Comparison of ENCODE assay signal across 17 cellular contexts in the genomic region with DNA sequence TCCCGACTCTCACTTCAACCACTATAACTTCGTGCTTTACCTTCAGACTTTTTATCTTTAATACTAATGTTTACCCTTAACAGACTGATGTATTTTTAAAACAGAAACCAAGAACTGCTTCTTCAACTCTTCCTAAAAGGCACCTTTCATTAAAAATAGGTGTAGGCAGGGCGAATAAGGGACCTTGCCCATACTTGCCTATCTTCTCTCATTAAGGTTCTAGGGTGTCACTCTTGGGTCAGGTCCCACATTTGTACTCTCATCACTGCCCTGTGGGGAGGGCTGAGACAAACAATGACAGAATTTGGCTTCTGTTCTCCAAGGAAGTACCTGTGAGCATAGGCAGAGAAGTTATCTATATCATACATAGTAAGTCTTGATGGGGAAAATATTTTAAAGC.
"Had no signal": no experiment of that assay in that cellular context is flagged by ENCODE, and none has a peak within 500 bp of the region (broad histone marks: within the 10 kb centered on the region; RNA-seq: fewer than 3 reads in every experiment).

No MANE protein-coding gene starts in this region.

- H3K36me3 ChIP-seq: spleen, transverse colon had no signal

- ATAC-seq: activated naive CD4-positive, alpha-beta T cell treated with anti-CD3 and anti-CD28 coated beads, Interleukin-2, amount 50 U/mL, for 72 hours; activated T-cell treated with anti-CD3 and anti-CD28 coated beads, Interleukin-2, amount 50 U/mL, for 4 hours; left ventricle myocardium superior; sciatic nerve; stimulated activated naive B cell treated with anti-CD40 and anti-IgM and Interleukin-4, amounts not matched to agents 10 μg/mL and 1 μg/mL and 100 μg/mL, for 72 hours had no signal

- H3K36me3 Mint-ChIP-seq: activated naive CD4-positive, alpha-beta T cell treated with anti-CD3 and anti-CD28 coated beads, Interleukin-2, amount 50 U/mL, for 72 hours; brain; stimulated activated naive B cell treated with anti-CD40 and anti-IgM and Interleukin-4, amounts not matched to agents 10 μg/mL and 1 μg/mL and 100 μg/mL, for 72 hours had no signal

- H3K27ac ChIP-seq: dorsolateral prefrontal cortex, spleen, transverse colon had no signal

- H3K27me3 Mint-ChIP-seq: brain; stimulated activated naive B cell treated with anti-CD40 and anti-IgM and Interleukin-4, amounts not matched to agents 10 μg/mL and 1 μg/mL and 100 μg/mL, for 72 hours had no signal

- H3K27ac Mint-ChIP-seq: activated naive CD4-positive, alpha-beta T cell treated with anti-CD3 and anti-CD28 coated beads, Interleukin-2, amount 50 U/mL, for 72 hours; nephron progenitor cell; stimulated activated naive B cell treated with anti-CD40 and anti-IgM and Interleukin-4, amounts not matched to agents 10 μg/mL and 1 μg/mL and 100 μg/mL, for 72 hours had no signal

- H3K4me3 Mint-ChIP-seq: activated T-cell treated with anti-CD3 and anti-CD28 coated beads, Interleukin-2, amount 50 U/mL, for 4 hours; brain; nephron progenitor cell; stimulated activated naive B cell treated with anti-CD40 and anti-IgM and Interleukin-4, amounts not matched to agents 10 μg/mL and 1 μg/mL and 100 μg/mL, for 72 hours had no signal

- H3K9me3 ChIP-seq: spleen, transverse colon had no signal

- H3K9me3 Mint-ChIP-seq: activated naive CD4-positive, alpha-beta T cell treated with anti-CD3 and anti-CD28 coated beads, Interleukin-2, amount 50 U/mL, for 72 hours; activated T-cell treated with anti-CD3 and anti-CD28 coated beads, Interleukin-2, amount 50 U/mL, for 4 hours; brain; nephron progenitor cell; stimulated activated naive B cell treated with anti-CD40 and anti-IgM and Interleukin-4, amounts not matched to agents 10 μg/mL and 1 μg/mL and 100 μg/mL, for 72 hours had no signal

- H3K4me3 ChIP-seq: dorsolateral prefrontal cortex, spleen, transverse colon had no signal

- H3K27me3 ChIP-seq: dorsolateral prefrontal cortex, spleen, transverse colon had no signal

- H3K4me1 ChIP-seq: spleen, transverse colon had no signal

- DNase-seq: activated CD4-positive, alpha-beta T cell treated with anti-CD3 and anti-CD28 coated beads for 1 hour; activated CD4-positive, alpha-beta T cell treated with anti-CD3 and anti-CD28 coated beads, Interleukin-2, amount 50 U/mL, for 48 hours; activated effector memory CD4-positive, alpha-beta T cell treated with anti-CD3 and anti-CD28 coated beads, Interleukin-2, amount 50 U/mL, for 16 hours; activated T-cell treated with anti-CD3 and anti-CD28 coated beads, Interleukin-2, amount 50 U/mL, for 4 hours; amniotic stem cell; dorsolateral prefrontal cortex; left ventricle myocardium superior; nephron progenitor cell; spleen; stimulated activated CD4-positive, alpha-beta T cell treated with anti-CD3 and anti-CD28 coated beads, Interleukin-1b, Interleukin-23, amount 100 ng/mL, for 48 hours; stimulated activated naive B cell treated with anti-CD40 and anti-IgM and Interleukin-4, amounts not matched to agents 10 μg/mL and 1 μg/mL and 100 μg/mL, for 72 hours; substantia nigra; T1000; transverse colon had no signal
